Comparison of ENCODE assay signal across 22 cellular contexts in genomic region chr10:130519791-130520190, GRCh38.
A peak's percentile ranks its signal among the peaks of the same experiment; 100 is the strongest.
DNase-seq lines count a peak whose midpoint lies in the region; FAIRE-seq and TF ChIP-seq lines count a peak whose summit lies in the region.
"Had no signal": no experiment of that assay in that cellular context is flagged by ENCODE, and none has a peak within 500 bp of the region (broad histone marks: within the 10 kb centered on the region; RNA-seq: fewer than 3 reads in every experiment).

No MANE protein-coding gene starts in this region.

- peak; percentile 57 for DNase-seq in Jurkat, Clone E6-1 (ENCODE audit: low read depth, low spot score)
- DNase-seq in MM.1S: peak; percentile 83
- peak; percentile 3 for DNase-seq in RPMI8226
- DNase-seq in esophagus muscularis mucosa (ENCODE audit: extremely low spot score): peak; percentile 34
- no peak for DNase-seq in H54 (ENCODE audit: insufficient read length, low spot score)
- no peak for DNase-seq in stimulated activated CD4-positive, alpha-beta T cell treated with anti-CD3 and anti-CD28 coated beads, Interleukin-15, amount 100 ng/mL, for 24 hours
- no peak for DNase-seq in stomach
- DNase-seq: AML-193; Caco-2; Calu3; CD4-positive, alpha-beta T cell; CD8-positive, alpha-beta T cell; DMS79 treated with DMSO at 0.1 percent for 48 hours; GF-D8 had no signal

- H2AFZ ChIP-seq in MM.1S (ENCODE audit: low read length): peak overlapping the region; percentile 43; the same call in 1 of the 2 replicates

- H3K9me3 ChIP-seq in MM.1S (replicated peaks; ENCODE audit: insufficient read depth, low read length) (no peaks in the 10 kb centered on the region), esophagus muscularis mucosa (peaks cover 0 to 7% (median 3%) of the 10 kb centered on the region in 4 donors), stomach (peaks cover 0 to 14% (median 5%) of the 10 kb centered on the region in 4 donors)
- H3K9me3 ChIP-seq: A549, Caco-2 had no signal

- no peak for FAIRE-seq in H54 (lab: Jason Lieb, UNC)
- FAIRE-seq: A549, D721Med, G401.6, GM12891, GM19239 had no signal

- peak overlapping the region; percentile 26; the same call in 1 of the 2 replicates for H3K4me2 ChIP-seq in MM.1S (ENCODE audit: low read depth, low read length)
- H3K4me2 ChIP-seq: A549; BLaER1 treated with 17β-estradiol and CSF1 and Interleukin-3, amounts not matched to agents 10 nM and 100 nM had no signal

- H3K36me3 ChIP-seq in MM.1S (replicated peaks; ENCODE audit: insufficient read depth, low read length): no peaks in the 10 kb centered on the region
- no peaks in the 10 kb centered on the region for H3K36me3 ChIP-seq in esophagus muscularis mucosa
- no peaks in the 10 kb centered on the region for H3K36me3 ChIP-seq in stomach
- H3K36me3 ChIP-seq: BLaER1 treated with 17β-estradiol and CSF1 and Interleukin-3, amounts not matched to agents 10 nM and 100 nM had no signal

- no peak overlapping the region for H3K4me3 ChIP-seq in Jurkat, Clone E6-1 (ENCODE audit: low read length)
- no peak overlapping the region for H3K4me3 ChIP-seq in MM.1S (ENCODE audit: low read length)
- H3K4me3 ChIP-seq in esophagus muscularis mucosa: no peak overlapping the region
- H3K4me3 ChIP-seq in stomach: no peak overlapping the region
- H3K4me3 ChIP-seq: A549; BLaER1 treated with 17β-estradiol and CSF1 and Interleukin-3, amounts not matched to agents 10 nM and 100 nM had no signal

- H3K27me3 ChIP-seq in MM.1S (replicated peaks; ENCODE audit: insufficient read depth, low read length) (no peaks in the 10 kb centered on the region), esophagus muscularis mucosa (peaks cover 0 to 11% (median 0%) of the 10 kb centered on the region in 4 donors), stomach (peaks cover 0 to 16% (median 0%) of the 10 kb centered on the region in 3 donors)
- H3K27me3 ChIP-seq: BLaER1 treated with 17β-estradiol and CSF1 and Interleukin-3, amounts not matched to agents 10 nM and 100 nM had no signal

- no peak for TF ChIP-seq EP300 in esophagus muscularis mucosa (IDR thresholded peaks at IDR 0.05)
- TF ChIP-seq EP300 in stomach (IDR thresholded peaks at IDR 0.05): no peak

- H4K20me1 ChIP-seq in MM.1S (ENCODE audit: insufficient read depth, low read length): no peaks in the 10 kb centered on the region
- H4K20me1 ChIP-seq: BLaER1 treated with 17β-estradiol and CSF1 and Interleukin-3, amounts not matched to agents 10 nM and 100 nM had no signal

- H3K27ac ChIP-seq in MM.1S (ENCODE audit: low read length): peak overlapping the region; percentile 54
- H3K27ac ChIP-seq in esophagus muscularis mucosa (replicated peaks in 1 of 4): no peak overlapping the region
- H3K27ac ChIP-seq in stomach: no peak overlapping the region
- H3K27ac ChIP-seq: 22Rv1; A549; BLaER1 treated with 17β-estradiol and CSF1 and Interleukin-3, amounts not matched to agents 10 nM and 100 nM; C4-2B had no signal

- TF ChIP-seq POLR2A in esophagus muscularis mucosa (IDR thresholded peaks at IDR 0.05; ENCODE audit: low read depth) (no peak), H54 (IDR thresholded peaks at IDR 0.05; ENCODE audit: low read depth, low read length) (no peak), stomach (IDR thresholded peaks at IDR 0.05) (no peak)

- peaks cover 8% of the 10 kb centered on the region; the same call in 1 of the 2 replicates for H3F3A ChIP-seq in MM.1S (ENCODE audit: insufficient read depth, low read length)

- no peaks in the 10 kb centered on the region for H3K9me2 ChIP-seq in MM.1S (replicated peaks; ENCODE audit: insufficient read depth, low read length)

- H3K9ac ChIP-seq in MM.1S (ENCODE audit: low read length): no peak overlapping the region; the same call in 1 of the 2 replicates
- H3K9ac ChIP-seq: BLaER1 treated with 17β-estradiol and CSF1 and Interleukin-3, amounts not matched to agents 10 nM and 100 nM had no signal

- WGBS in esophagus muscularis mucosa: 84% methylated on average over 9 of the region's 9 CpGs
- WGBS in stomach, 5 donors: 75 to 86% (median 83%) methylated on average over 9 of the region's 9 CpGs

- H3K79me2 ChIP-seq in MM.1S (ENCODE audit: low read length): no peaks in the 10 kb centered on the region

- TF ChIP-seq CTCF in MM.1S (IDR thresholded peaks at IDR 0.05; ENCODE audit: low read length) (no peak), esophagus muscularis mucosa (IDR thresholded peaks at IDR 0.05) (no peak), stomach (IDR thresholded peaks at IDR 0.05) (no peak)

- intact Hi-C loops in esophagus muscularis mucosa (cut with DNase I) (no loop called here), stomach (cut with DNase I; ENCODE audit: low total_unique reads) (no loop called here)

- H3K4me1 ChIP-seq in MM.1S (ENCODE audit: low read length) (peaks cover 5% of the 10 kb centered on the region), esophagus muscularis mucosa (no peaks in the 10 kb centered on the region), stomach (no peaks in the 10 kb centered on the region)
- H3K4me1 ChIP-seq: A549, Caco-2 had no signal

Comparison
In these comparisons a context has a peak if more than half of its experiments do, and no peak if none do; other contexts are left out.
1. DNase-seq: peak in Jurkat, Clone E6-1 (single experiment), MM.1S (single experiment), RPMI8226 (single experiment) and esophagus muscularis mucosa (single experiment); none in H54 (single experiment), stimulated activated CD4-positive, alpha-beta T cell treated with anti-CD3 and anti-CD28 coated beads, Interleukin-15, amount 100 ng/mL, for 24 hours (single experiment) and stomach (single experiment).